Comparison of ENCODE assay signal across 36 cellular contexts in the genomic region with DNA sequence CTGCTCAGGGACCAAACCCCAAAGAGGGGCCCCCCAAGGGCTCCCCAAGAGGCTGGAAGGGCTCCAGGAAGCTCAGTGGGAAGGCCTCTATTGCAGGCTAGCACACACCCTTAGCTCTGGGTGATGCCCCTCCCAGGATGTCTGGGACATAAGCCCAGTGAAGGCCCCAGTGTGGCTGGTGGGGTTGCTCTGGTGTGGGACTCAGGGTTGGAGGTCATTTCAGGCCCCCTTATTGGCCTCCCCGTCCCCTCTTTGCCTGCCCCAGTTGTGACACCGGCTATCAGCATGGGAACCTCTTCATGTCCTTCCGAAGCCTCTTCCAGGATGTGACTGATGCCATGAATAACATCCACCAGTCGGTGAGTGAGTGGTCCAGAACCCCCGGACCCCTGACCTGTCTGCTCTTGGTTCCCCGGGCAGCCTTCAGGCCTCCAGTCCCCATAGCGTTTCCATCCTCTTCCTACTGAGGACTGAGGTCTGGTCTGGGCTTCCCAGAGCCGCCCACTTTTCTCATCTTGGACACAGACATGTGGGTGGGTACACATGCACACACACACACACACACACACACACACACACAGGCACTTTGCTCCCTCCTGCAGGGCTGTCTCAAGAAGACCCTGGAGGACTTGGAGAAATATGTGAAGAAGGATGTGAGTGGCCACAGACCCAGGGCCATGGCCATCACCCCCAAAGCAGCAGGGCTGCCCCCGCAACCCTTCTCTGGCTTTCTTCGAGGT. TPM values are rescaled to one million over a fixed set of nuclear protein-coding genes. Genes with fewer than 3 reads are reported as not detected.
"Had no signal": no experiment of that assay in that cellular context is flagged by ENCODE, and none has a peak within 500 bp of the region (broad histone marks: within the 10 kb centered on the region; RNA-seq: fewer than 3 reads in every experiment).

No MANE protein-coding gene starts in this region.

- ATAC-seq: activated T-cell treated with anti-CD3 and anti-CD28 coated beads, Interleukin-2, amount 50 U/mL, for 4 hours; activated T-helper 17 cell treated with anti-CD3 and anti-CD28 coated beads, Interleukin-2, amount 50 U/mL, for 72 hours; body of pancreas; gastroesophageal sphincter; mucosa of descending colon; natural killer cell treated with Interleukin-12 subunit alpha and Interleukin-12 subunit beta and Interleukin-15 and Interleukin-18, amount 100 ng/mL, for 72 hours; pancreas; sciatic nerve; T-helper 17 cell had no signal

- H3K36me3 Mint-ChIP-seq: activated CD4-positive, alpha-beta memory T cell treated with anti-CD3 and anti-CD28 coated beads for 36 hours; activated naive CD8-positive, alpha-beta T cell treated with anti-CD3 and anti-CD28 coated beads for 36 hours; natural killer cell treated with Interleukin-12 subunit alpha and Interleukin-12 subunit beta and Interleukin-15 and Interleukin-18, amount 100 ng/mL, for 72 hours had no signal

- H3K27me3 ChIP-seq: adrenal gland, body of pancreas, dorsolateral prefrontal cortex, hepatocyte, pancreas, stomach, thyroid gland, upper lobe of left lung had no signal

- H3K4me3 ChIP-seq: adrenal gland, body of pancreas, dorsolateral prefrontal cortex, gastroesophageal sphincter, hepatocyte, left ventricle myocardium inferior, lung, mucosa of descending colon, pancreas, prostate gland, skin epidermis, stomach, thyroid gland, upper lobe of left lung had no signal

- H3K4me3 Mint-ChIP-seq: activated CD4-positive, alpha-beta memory T cell treated with anti-CD3 and anti-CD28 coated beads for 36 hours; activated naive CD8-positive, alpha-beta T cell treated with anti-CD3 and anti-CD28 coated beads for 36 hours; activated T-cell treated with anti-CD3 and anti-CD28 coated beads, Interleukin-2, amount 50 U/mL, for 4 hours; activated T-helper 17 cell treated with anti-CD3 and anti-CD28 coated beads, Interleukin-2, amount 50 U/mL, for 72 hours; natural killer cell treated with Interleukin-12 subunit alpha and Interleukin-12 subunit beta and Interleukin-15 and Interleukin-18, amount 100 ng/mL, for 72 hours; T-helper 17 cell had no signal

- H3K4me1 Mint-ChIP-seq: activated T-helper 17 cell treated with anti-CD3 and anti-CD28 coated beads, Interleukin-2, amount 50 U/mL, for 72 hours had no signal

- H3K27me3 Mint-ChIP-seq: activated CD4-positive, alpha-beta memory T cell treated with anti-CD3 and anti-CD28 coated beads for 36 hours; activated naive CD8-positive, alpha-beta T cell treated with anti-CD3 and anti-CD28 coated beads for 36 hours; activated T-helper 17 cell treated with anti-CD3 and anti-CD28 coated beads, Interleukin-2, amount 50 U/mL, for 72 hours; natural killer cell treated with Interleukin-12 subunit alpha and Interleukin-12 subunit beta and Interleukin-15 and Interleukin-18, amount 100 ng/mL, for 72 hours had no signal

- H3K9me3 Mint-ChIP-seq: activated CD4-positive, alpha-beta memory T cell treated with anti-CD3 and anti-CD28 coated beads for 36 hours; activated naive CD8-positive, alpha-beta T cell treated with anti-CD3 and anti-CD28 coated beads for 36 hours; activated T-cell treated with anti-CD3 and anti-CD28 coated beads, Interleukin-2, amount 50 U/mL, for 4 hours; activated T-helper 17 cell treated with anti-CD3 and anti-CD28 coated beads, Interleukin-2, amount 50 U/mL, for 72 hours; natural killer cell treated with Interleukin-12 subunit alpha and Interleukin-12 subunit beta and Interleukin-15 and Interleukin-18, amount 100 ng/mL, for 72 hours had no signal

- H3K79me2 ChIP-seq: hepatocyte had no signal

- H2AFZ ChIP-seq: hepatocyte had no signal

- H3K27ac Mint-ChIP-seq: activated CD4-positive, alpha-beta memory T cell treated with anti-CD3 and anti-CD28 coated beads for 36 hours; activated naive CD8-positive, alpha-beta T cell treated with anti-CD3 and anti-CD28 coated beads for 36 hours; activated T-helper 17 cell treated with anti-CD3 and anti-CD28 coated beads, Interleukin-2, amount 50 U/mL, for 72 hours; T-helper 17 cell had no signal

- H3K36me3 ChIP-seq: adrenal gland, gastroesophageal sphincter, left ventricle myocardium inferior, pancreas, prostate gland, stomach, thyroid gland, upper lobe of left lung had no signal

- DNase-seq: activated CD4-positive, alpha-beta memory T cell treated with anti-CD3 and anti-CD28 coated beads for 36 hours; activated CD4-positive, alpha-beta T cell treated with anti-CD3 and anti-CD28 coated beads for 4 hours; activated gamma-delta T cell treated with Interleukin-2 at 50 U/mL for 16 hours; activated naive CD8-positive, alpha-beta T cell treated with anti-CD3 and anti-CD28 coated beads for 36 hours; activated T-cell treated with anti-CD3 and anti-CD28 coated beads, Interleukin-2, amount 50 U/mL, for 4 hours; aorta; body of pancreas; dorsolateral prefrontal cortex; effector memory CD4-positive, alpha-beta T cell; islet precursor cell; left ventricle myocardium inferior; mesendoderm; mucosa of descending colon; nucleus accumbens; pancreas; retina; stimulated activated CD4-positive, alpha-beta T cell treated with anti-CD3 and anti-CD28 coated beads, Interleukin-12 subunit alpha, Interleukin-12 subunit beta, amount 100 ng/mL, for 4 hours; stimulated activated CD4-positive, alpha-beta T cell treated with anti-CD3 and anti-CD28 coated beads, Interleukin-4, amount 100 ng/mL, for 1 hour; stomach; T-helper 17 cell; T1000; thyroid gland had no signal

- H3K27ac ChIP-seq: adrenal gland, body of pancreas, dorsolateral prefrontal cortex, gastroesophageal sphincter, hepatocyte, left ventricle myocardium inferior, pancreas, prostate gland, skin epidermis, stomach, thyroid gland, upper lobe of left lung had no signal

- H3K4me2 ChIP-seq: hepatocyte had no signal

- H3K4me1 ChIP-seq: adrenal gland, body of pancreas, left ventricle myocardium inferior, pancreas, prostate gland had no signal

- H3K9me3 ChIP-seq: adrenal gland, body of pancreas, gastroesophageal sphincter, left ventricle myocardium inferior, mucosa of descending colon, pancreas, prostate gland, stomach, thyroid gland, upper lobe of left lung had no signal

RNA-seq across cellular contexts. Expression of gene NT5DC4, which starts 2.2 kb away (rescaled TPM):
- total RNA-seq: activated CD4-positive, alpha-beta memory T cell treated with anti-CD3 and anti-CD28 coated beads for 36 hours; activated naive CD8-positive, alpha-beta T cell treated with anti-CD3 and anti-CD28 coated beads for 36 hours; activated T-cell treated with anti-CD3 and anti-CD28 coated beads, Interleukin-2, amount 50 U/mL, for 4 hours; activated T-helper 17 cell treated with anti-CD3 and anti-CD28 coated beads, Interleukin-2, amount 50 U/mL, for 72 hours; body of pancreas; endothelial cell of umbilical vein; fibroblast of lung; fibroblast of villous mesenchyme; left ventricle myocardium inferior; mucosa of descending colon; myocyte; natural killer cell treated with Interleukin-12 subunit alpha and Interleukin-12 subunit beta and Interleukin-15 and Interleukin-18, amount 100 ng/mL, for 72 hours; sciatic nerve; stomach; T-helper 17 cell; thyroid gland had no signal
